ENCODE assay signal across 14 cellular contexts in genomic region chr18:35345950-35346349, GRCh38. TPM values are rescaled to one million over a fixed set of nuclear protein-coding genes. Genes with fewer than 3 reads are reported as not detected.
DNase-seq lines count a peak whose midpoint lies in the region; ATAC-seq, FAIRE-seq and TF ChIP-seq lines count a peak whose summit lies in the region.
"Had no signal": no experiment of that assay in that cellular context is flagged by ENCODE, and none has a peak within 500 bp of the region (broad histone marks: within the 10 kb centered on the region; RNA-seq: fewer than 3 reads in every experiment).

No MANE protein-coding gene starts in this region.

- POLR2A ChIA-PET in naive thymus-derived CD4-positive, alpha-beta T cell (lab: Charles Lee), result interaction anchor here (0.9 to 2.8 kb wide), 4 partner anchors 29 to 624 kb away, joined by 3 to 20 read pairs (median 6); partner anchors contain the start of genes ZNF397 and ZSCAN30

- no peaks in the 10 kb centered on the region for H3K36me3 Mint-ChIP-seq in astrocyte (ENCODE audit: low read depth, unreplicated experiment)
- H3K36me3 Mint-ChIP-seq in naive thymus-derived CD4-positive, alpha-beta T cell, result peaks cover 0 to 7% (median 0%) of the 10 kb centered on the region in 5 donors
- H3K36me3 Mint-ChIP-seq: WTC11 had no signal

- DNase-seq in DMS53 (lab: John Stamatoyannopoulos, UW) (peak; percentile 27), DMS53 treated with DMSO at 0.1 percent for 48 hours (lab: John Stamatoyannopoulos, UW; ENCODE audit: unreplicated experiment) (no peak), astrocyte (ENCODE audit: low read depth) (no peak), thoracic aorta (ENCODE audit: low spot score) (no peak), kidney tubule cell (ENCODE audit: low spot score) (no peak), H4 (ENCODE audit: low spot score) (no peak)
- no peak for DNase-seq in naive thymus-derived CD4-positive, alpha-beta T cell
- DNase-seq: 8988T, EL, NCI-H526 treated with DMSO at 0.1 percent for 48 hours had no signal

- H3K36me3 ChIP-seq in astrocyte (ENCODE audit: insufficient read depth, low read length), result peaks cover 5% of the 10 kb centered on the region
- peaks cover 0 to 8% (median 0%) of the 10 kb centered on the region in 3 experiments for H3K36me3 ChIP-seq in naive thymus-derived CD4-positive, alpha-beta T cell (ENCODE audit: control insufficient read depth in 2 of 3, insufficient read depth in 3 of 3, low read length in 3 of 3)
- H3K36me3 ChIP-seq in thoracic aorta, result no peaks in the 10 kb centered on the region
- H3K36me3 ChIP-seq: SJCRH30 had no signal

- peak overlapping the region; percentile 48 for H2AFZ ChIP-seq in astrocyte (ENCODE audit: low read depth, low read length)

- ATAC-seq in naive thymus-derived CD4-positive, alpha-beta T cell, result no peak
- no peak for ATAC-seq in thoracic aorta (ENCODE audit: insufficient number of reproducible peaks, low FRiP score, low read depth)
- no peak for ATAC-seq in GM19023 (IDR thresholded peaks at IDR 0.05; ENCODE audit: unreplicated experiment)
- ATAC-seq: WTC11 had no signal

- H4K20me1 ChIP-seq in astrocyte (ENCODE audit: insufficient read depth, low read length), result peaks cover 26% of the 10 kb centered on the region

- no peak overlapping the region for H3K27ac Mint-ChIP-seq in astrocyte (ENCODE audit: unreplicated experiment)
- H3K27ac Mint-ChIP-seq in naive thymus-derived CD4-positive, alpha-beta T cell, result peak overlapping the region in 6 of 9 donors; percentile 60 to 98 (median 94)

- no peak overlapping the region for H3K4me3 Mint-ChIP-seq in astrocyte (ENCODE audit: unreplicated experiment)
- peak overlapping the region in 5 of 10 donors; percentile 23 to 99 (median 93) for H3K4me3 Mint-ChIP-seq in naive thymus-derived CD4-positive, alpha-beta T cell

- H3K9me3 Mint-ChIP-seq in astrocyte (ENCODE audit: unreplicated experiment), result no peaks in the 10 kb centered on the region
- peaks cover 0 to under 1% (median 0%) of the 10 kb centered on the region in 11 donors for H3K9me3 Mint-ChIP-seq in naive thymus-derived CD4-positive, alpha-beta T cell
- H3K9me3 Mint-ChIP-seq: activated T-helper 2 cell treated with anti-CD3 and anti-CD28 coated beads, Interferon-gamma antibody, Interleukin-2, Interleukin-4, amounts not matched to agents 10 μg/mL and 5 μg/mL and 100 μg/mL, durations not matched to agents 14 hours and 24 hours and 36 hours had no signal

- H3K9me3 ChIP-seq in astrocyte (ENCODE audit: insufficient read depth, low read depth, low read length) (no peaks in the 10 kb centered on the region), thoracic aorta (no peaks in the 10 kb centered on the region)
- no peaks in the 10 kb centered on the region for H3K9me3 ChIP-seq in naive thymus-derived CD4-positive, alpha-beta T cell (ENCODE audit: control insufficient read depth in 2 of 3, low read length in 3 of 3)
- H3K9me3 ChIP-seq: SJCRH30 had no signal

- FAIRE-seq in astrocyte (lab: Jason Lieb, UNC), result no peak

- peaks cover 2% of the 10 kb centered on the region for H3K27me3 Mint-ChIP-seq in astrocyte (ENCODE audit: low read depth, unreplicated experiment)
- no peaks in the 10 kb centered on the region for H3K27me3 Mint-ChIP-seq in naive thymus-derived CD4-positive, alpha-beta T cell

- H3K27ac ChIP-seq in astrocyte (ENCODE audit: low read depth, low read length) (no peak overlapping the region), thoracic aorta (peak overlapping the region; percentile 18 to 98)
- H3K27ac ChIP-seq in naive thymus-derived CD4-positive, alpha-beta T cell (ENCODE audit: low read depth, low read length), result no peak overlapping the region

- CTCF ChIA-PET in naive thymus-derived CD4-positive, alpha-beta T cell (lab: Charles Lee), result interaction anchor here (2.7 kb wide), 1 partner anchor 9 kb away, joined by 7 read pairs; no protein-coding TSS in a partner anchor

- no peak for TF ChIP-seq CTCF in astrocyte (IDR thresholded peaks at IDR 0.05; ENCODE audit: insufficient read depth, low read depth, low read length)
- no peak for TF ChIP-seq CTCF in thoracic aorta (IDR thresholded peaks at IDR 0.05)

- H3K9ac ChIP-seq in astrocyte (ENCODE audit: low read length), result no peak overlapping the region

- intact Hi-C loops in naive thymus-derived CD4-positive, alpha-beta T cell (cut with micrococcal nuclease), result loop anchor here (2.0 kb wide), 4 partner anchors 235 to 1483 kb away; partner anchors contain the start of genes ELP2 (in 1 of the 2), GALNT1 (in 1 of the 2), KIAA1328 (in 1 of the 2) and RMP24 (in 1 of the 2)

- H3K4me3 ChIP-seq in astrocyte (ENCODE audit: insufficient read depth, low read depth, low read length), result no peak overlapping the region
- H3K4me3 ChIP-seq in naive thymus-derived CD4-positive, alpha-beta T cell (ENCODE audit: low read length), result no peak overlapping the region
- peak overlapping the region; percentile 92 for H3K4me3 ChIP-seq in thoracic aorta

- H3K79me2 ChIP-seq in astrocyte (ENCODE audit: insufficient read depth, low read length), result peaks cover 36% of the 10 kb centered on the region

- H3K4me1 ChIP-seq in astrocyte (ENCODE audit: insufficient read depth, low read length), result peaks cover 11% of the 10 kb centered on the region
- peaks cover 21 to 23% of the 10 kb centered on the region in 2 donors for H3K4me1 ChIP-seq in naive thymus-derived CD4-positive, alpha-beta T cell (ENCODE audit: control insufficient read depth in 2 of 2, insufficient read depth in 2 of 2, low read length in 2 of 2)
- peaks cover 31 to 32% of the 10 kb centered on the region in 2 donors for H3K4me1 ChIP-seq in thoracic aorta (ENCODE audit: control insufficient read depth in 1 of 2, low read depth in 2 of 2)

- no peaks in the 10 kb centered on the region for H3K4me1 Mint-ChIP-seq in astrocyte (ENCODE audit: low read depth, unreplicated experiment)
- peaks cover 16 to 38% (median 28%) of the 10 kb centered on the region in 7 donors for H3K4me1 Mint-ChIP-seq in naive thymus-derived CD4-positive, alpha-beta T cell

- H3K27me3 ChIP-seq in astrocyte (ENCODE audit: insufficient read depth, low read length) (no peaks in the 10 kb centered on the region), thoracic aorta (replicated peaks; ENCODE audit: insufficient read depth) (no peaks in the 10 kb centered on the region)
- H3K27me3 ChIP-seq in naive thymus-derived CD4-positive, alpha-beta T cell (ENCODE audit: control insufficient read depth in 2 of 2, insufficient read depth in 2 of 2, low read length in 2 of 2), result no peaks in the 10 kb centered on the region
- H3K27me3 ChIP-seq: SJCRH30 had no signal

- no peak overlapping the region for H3K4me2 ChIP-seq in astrocyte (ENCODE audit: low read length)

RNA-seq across cellular contexts. Expression of gene ZNF24, which starts 1.7 kb away (rescaled TPM):
- total RNA-seq in astrocyte (55.5 and 55.6 TPM in 2 replicates), thoracic aorta (10 to 100 TPM; 26.1 to 40.8 TPM)
- total RNA-seq in naive thymus-derived CD4-positive, alpha-beta T cell, result 10 to 100 TPM; 55.6 to 98.1 (median 80.8) TPM
- polyA plus RNA-seq in naive thymus-derived CD4-positive, alpha-beta T cell, result 10 to 100 TPM; 67.6 to 80.5 TPM
- total RNA-seq in H4 (2014; rRNA removed; shearing (Covaris generic)), result 27.9 and 35.4 TPM in 2 replicates

RNA-seq across cellular contexts. Expression of gene ZNF396, which starts 31.2 kb away (rescaled TPM):
- total RNA-seq in astrocyte (1.3 and 1.4 TPM in 2 replicates), thoracic aorta (1 to 10 TPM in 1 of 2 donors, under 1 TPM in 1; 0.95 to 4.1 TPM)
- total RNA-seq in naive thymus-derived CD4-positive, alpha-beta T cell, result 1 to 10 TPM in 2 of 5 experiments, under 1 TPM in 3; 0.11 to 8.2 (median 0.54) TPM
- 1 to 10 TPM; 1.0 to 1.6 TPM for polyA plus RNA-seq in naive thymus-derived CD4-positive, alpha-beta T cell
- total RNA-seq in H4 (2014; rRNA removed; shearing (Covaris generic)), result 1.3 and 3.1 TPM in 2 replicates

RNA-seq across cellular contexts. Expression of gene ZSCAN30, which starts 55.9 kb away (rescaled TPM):
- total RNA-seq in astrocyte (19.0 and 20.4 TPM in 2 replicates), thoracic aorta (10 to 100 TPM; 19.5 to 45.8 TPM)
- 10 to 100 TPM; 14.0 to 23.2 (median 20.8) TPM for total RNA-seq in naive thymus-derived CD4-positive, alpha-beta T cell
- 1 to 10 TPM; 5.5 to 7.2 TPM for polyA plus RNA-seq in naive thymus-derived CD4-positive, alpha-beta T cell
- 4.8 and 5.3 TPM in 2 replicates for total RNA-seq in H4 (2014; rRNA removed; shearing (Covaris generic))

Comparison
In these comparisons a context has a peak if more than half of its experiments do, and no peak if none do; other contexts are left out.
1. H3K27ac ChIP-seq: peak in thoracic aorta (2 of 2); none in astrocyte (single experiment) and naive thymus-derived CD4-positive, alpha-beta T cell (single experiment).